In genomic region chr13:51585234-51585672, GRCh38 we compare ENCODE assay signal across 8 cellular contexts. TPM values are rescaled to one million over a fixed set of nuclear protein-coding genes. Genes with fewer than 3 reads are reported as not detected.
DNase-seq lines count a peak whose midpoint lies in the region; ATAC-seq and TF ChIP-seq lines count a peak whose summit lies in the region.

No MANE protein-coding gene starts in this region.

- H3K27ac Mint-ChIP-seq in activated T-helper 2 cell treated with anti-CD3 and anti-CD28 coated beads, Interferon-gamma antibody, Interleukin-2, Interleukin-4, amounts not matched to agents 10 μg/mL and 5 μg/mL and 100 μg/mL, durations not matched to agents 14 hours and 24 hours and 36 hours = peak overlapping the region; percentile 78
- peak overlapping the region; percentile 89 for H3K27ac Mint-ChIP-seq in stimulated activated memory B cell treated with anti-CD40 and anti-IgM and Interleukin-4, amounts not matched to agents 10 μg/mL and 1 μg/mL and 100 μg/mL, for 72 hours

- H2BK5ac ChIP-seq in IMR-90 (ENCODE audit: low read depth, low read length, poor library complexity, severe bottlenecking) = peak overlapping the region; percentile 77

- WGBS in IMR-90 (ENCODE audit: extremely low coverage in 2 of 2, insufficient read length in 1 of 2), 2 experiments = no CpG with 5 or more reads among the region's 8 CpGs

- H4K8ac ChIP-seq in IMR-90 (ENCODE audit: low read depth in 2 of 2, low read length in 2 of 2) = peak overlapping the region; percentile 0 to 25; a peak in 2 of 4 replicates

- TF ChIP-seq CTCF in BE2C (IDR thresholded peaks at IDR 0.05; ENCODE audit: low read depth, low read length) (no peak), IMR-90 (conservative IDR thresholded peaks at IDR 0.05; ENCODE audit: low read depth, low read length) (no peak), GM10266 (IDR thresholded peaks at IDR 0.05; ENCODE audit: control insufficient read depth, insufficient read depth, low read depth, missing control alignments) (no peak)

- TF ChIP-seq POLR2A in IMR-90 (IDR thresholded peaks at IDR 0.05; ENCODE audit: low read depth, low read length) = no peak

- H3K4me1 ChIP-seq in BE2C (peaks cover 8% of the 10 kb centered on the region), IMR-90 (ENCODE audit: control insufficient read depth, insufficient read depth, low read length) (peaks cover 8% of the 10 kb centered on the region), iPS-20b (ENCODE audit: insufficient read depth, low read length) (peaks cover 45% of the 10 kb centered on the region)

- no peak overlapping the region for H2BK15ac ChIP-seq in IMR-90 (ENCODE audit: low read depth, low read length)

- no peaks in the 10 kb centered on the region for H3K9me3 Mint-ChIP-seq in activated T-helper 2 cell treated with anti-CD3 and anti-CD28 coated beads, Interferon-gamma antibody, Interleukin-2, Interleukin-4, amounts not matched to agents 10 μg/mL and 5 μg/mL and 100 μg/mL, durations not matched to agents 14 hours and 24 hours and 36 hours
- no peaks in the 10 kb centered on the region for H3K9me3 Mint-ChIP-seq in stimulated activated memory B cell treated with anti-CD40 and anti-IgM and Interleukin-4, amounts not matched to agents 10 μg/mL and 1 μg/mL and 100 μg/mL, for 72 hours

- H3K4me3 Mint-ChIP-seq in activated T-helper 2 cell treated with anti-CD3 and anti-CD28 coated beads, Interferon-gamma antibody, Interleukin-2, Interleukin-4, amounts not matched to agents 10 μg/mL and 5 μg/mL and 100 μg/mL, durations not matched to agents 14 hours and 24 hours and 36 hours (ENCODE audit: low read depth) = peak overlapping the region; percentile 93
- peak overlapping the region; percentile 91 for H3K4me3 Mint-ChIP-seq in stimulated activated memory B cell treated with anti-CD40 and anti-IgM and Interleukin-4, amounts not matched to agents 10 μg/mL and 1 μg/mL and 100 μg/mL, for 72 hours

- peak overlapping the region; percentile 28 for H3K23ac ChIP-seq in IMR-90 (ENCODE audit: low read depth, low read length)

- no peak for TF ChIP-seq RAD21 in IMR-90 (IDR thresholded peaks at IDR 0.05; ENCODE audit: low read length)

- H4K5ac ChIP-seq in IMR-90 (ENCODE audit: low read depth, low read length) = peak overlapping the region; percentile 8; the same call in 1 of the 2 replicates

- peak overlapping the region; percentile 4 for H3K14ac ChIP-seq in IMR-90 (replicated peaks; ENCODE audit: low read depth, low read length)

- H2AFZ ChIP-seq in IMR-90 (replicated peaks; ENCODE audit: low read length, poor library complexity) = peak overlapping the region; percentile 99

- in situ Hi-C loops in IMR-90 (cut with MboI; ENCODE audit: low sequenced_read_pairs) = loop anchor here (10.0 kb wide), 1 partner anchor 140 kb away; no protein-coding TSS in a partner anchor

- H3K56ac ChIP-seq in IMR-90 (ENCODE audit: extremely low read depth, insufficient read depth, low read length) = peak overlapping the region; percentile 15

- CTCF ChIA-PET in IMR-90 (lab: Yijun Ruan, JAX) = interaction anchor here (0.7 to 1.2 kb wide), 3 partner anchors 106 to 212 kb away, joined by 3 read pairs; no protein-coding TSS in a partner anchor

- H2AK5ac ChIP-seq in IMR-90 (ENCODE audit: low read depth, low read length) = no peak overlapping the region

- peaks cover 3% of the 10 kb centered on the region for H3K9me1 ChIP-seq in IMR-90 (ENCODE audit: insufficient read depth, low read length)

- intact Hi-C loops in IMR-90 (cut with micrococcal nuclease) = loop anchor here (1.0 to 10.0 kb wide), 4 partner anchors 58 to 540 kb away; partner anchors contain the start of gene NEK5
- intact Hi-C loops in activated T-helper 2 cell treated with anti-CD3 and anti-CD28 coated beads, Interferon-gamma antibody, Interleukin-2, Interleukin-4, amounts not matched to agents 10 μg/mL and 5 μg/mL and 100 μg/mL, durations not matched to agents 14 hours and 24 hours and 36 hours (cut with micrococcal nuclease) = loop anchor here (1.0 to 2.0 kb wide), 4 partner anchors 60 to 866 kb away; partner anchors contain the start of gene VPS36

- H4K91ac ChIP-seq in IMR-90 (ENCODE audit: insufficient read depth, low read depth, low read length) = no peak overlapping the region; the same call in 1 of the 2 replicates

- BruUV-seq in IMR-90 (replicated peaks; lab: Mats Ljungman, UMichigan) = no TSS peak

- peaks cover 10 to 37% of the 10 kb centered on the region in 2 experiments for H3K79me1 ChIP-seq in IMR-90 (ENCODE audit: low read depth in 1 of 2, low read length in 2 of 2)

- H3K4ac ChIP-seq in IMR-90 (ENCODE audit: low read depth, low read length) = peak overlapping the region; percentile 1

- peak overlapping the region; percentile 4; the same call in 1 of the 2 replicates for H2BK120ac ChIP-seq in IMR-90 (ENCODE audit: low read depth, low read length)

- dilution Hi-C loops in IMR-90 (cut with HindIII; ENCODE audit: low sequenced_read_pairs, unreplicated experiment) = no loop called here

- H4K20me1 ChIP-seq in IMR-90 (ENCODE audit: insufficient read depth, low read length) = 0 out of 2 replicates have a peak, but pooled peaks cover 4% of the 10 kb centered on the region

- peak overlapping the region; percentile 96 for H3K4me3 ChIP-seq in BE2C (ENCODE audit: low read depth, low read length)
- peak overlapping the region; percentile 97 for H3K4me3 ChIP-seq in IMR-90 (ENCODE audit: insufficient read depth, low read depth, low read length)
- H3K4me3 ChIP-seq in iPS-20b (ENCODE audit: low read length) = peak overlapping the region; percentile 96

- H3K27me3 ChIP-seq in BE2C (no peaks in the 10 kb centered on the region), IMR-90 (ENCODE audit: control insufficient read depth, insufficient read depth, low read length) (no peaks in the 10 kb centered on the region), iPS-20b (ENCODE audit: insufficient read depth, low read length) (no peaks in the 10 kb centered on the region)

- H3K9me3 ChIP-seq in BE2C = no peaks in the 10 kb centered on the region
- H3K9me3 ChIP-seq in IMR-90 (ENCODE audit: control insufficient read depth, insufficient read depth, low read length) = no peaks in the 10 kb centered on the region
- H3K9me3 ChIP-seq in iPS-20b (ENCODE audit: insufficient read depth, low read depth, low read length) = no peaks in the 10 kb centered on the region

- no peaks in the 10 kb centered on the region for H3K27me3 Mint-ChIP-seq in activated T-helper 2 cell treated with anti-CD3 and anti-CD28 coated beads, Interferon-gamma antibody, Interleukin-2, Interleukin-4, amounts not matched to agents 10 μg/mL and 5 μg/mL and 100 μg/mL, durations not matched to agents 14 hours and 24 hours and 36 hours (ENCODE audit: low read depth)
- H3K27me3 Mint-ChIP-seq in stimulated activated memory B cell treated with anti-CD40 and anti-IgM and Interleukin-4, amounts not matched to agents 10 μg/mL and 1 μg/mL and 100 μg/mL, for 72 hours = no peaks in the 10 kb centered on the region

- H2AK9ac ChIP-seq in IMR-90 (replicated peaks; ENCODE audit: low read depth, low read length, poor library complexity) = peak overlapping the region; percentile 59

- H3K18ac ChIP-seq in IMR-90 (ENCODE audit: low read depth, low read length) = peak overlapping the region; percentile 62; the same call in 1 of the 2 replicates

- no peak for DNase-seq in BE2C
- peak; percentile 24 for DNase-seq in IMR-90
- no peak for DNase-seq in activated T-helper 2 cell treated with anti-CD3 and anti-CD28 coated beads, Interferon-gamma antibody, Interleukin-2, Interleukin-4, amounts not matched to agents 10 μg/mL and 5 μg/mL and 100 μg/mL, durations not matched to agents 14 hours and 24 hours and 36 hours (ENCODE audit: low spot score)
- no peak for DNase-seq in GM10266 (ENCODE audit: extremely low spot score)
- no peak for DNase-seq in HPDE6-E6E7 (ENCODE audit: extremely low spot score)
- no peak for DNase-seq in NCI-H1436 treated with DMSO at 0.1 percent for 48 hours (lab: John Stamatoyannopoulos, UW)

- peak overlapping the region; percentile 81 for H3K27ac ChIP-seq in IMR-90 (ENCODE audit: insufficient read depth, low read length)
- peak overlapping the region; percentile 66 for H3K27ac ChIP-seq in iPS-20b (ENCODE audit: low read length)

- H2BK20ac ChIP-seq in IMR-90 (ENCODE audit: low read depth, low read length) = no peak overlapping the region; the same call in 1 of the 2 replicates

- H3K4me2 ChIP-seq in IMR-90 (ENCODE audit: low read depth, low read length) = peak overlapping the region; percentile 81

- H3K36me3 ChIP-seq in BE2C (no peaks in the 10 kb centered on the region), IMR-90 (ENCODE audit: control insufficient read depth, insufficient read depth, low read length) (no peaks in the 10 kb centered on the region), iPS-20b (ENCODE audit: insufficient read depth, low read depth, low read length) (no peaks in the 10 kb centered on the region)

- H3K36me3 Mint-ChIP-seq in activated T-helper 2 cell treated with anti-CD3 and anti-CD28 coated beads, Interferon-gamma antibody, Interleukin-2, Interleukin-4, amounts not matched to agents 10 μg/mL and 5 μg/mL and 100 μg/mL, durations not matched to agents 14 hours and 24 hours and 36 hours (ENCODE audit: low read depth) = peaks cover 3% of the 10 kb centered on the region
- H3K36me3 Mint-ChIP-seq in stimulated activated memory B cell treated with anti-CD40 and anti-IgM and Interleukin-4, amounts not matched to agents 10 μg/mL and 1 μg/mL and 100 μg/mL, for 72 hours = no peaks in the 10 kb centered on the region

- no peak for ATAC-seq in IMR-90 (ENCODE audit: low read depth)
- ATAC-seq in stimulated activated memory B cell treated with anti-CD40 and anti-IgM and Interleukin-4, amounts not matched to agents 10 μg/mL and 1 μg/mL and 100 μg/mL, for 72 hours = no peak

- H3K4me1 Mint-ChIP-seq in activated T-helper 2 cell treated with anti-CD3 and anti-CD28 coated beads, Interferon-gamma antibody, Interleukin-2, Interleukin-4, amounts not matched to agents 10 μg/mL and 5 μg/mL and 100 μg/mL, durations not matched to agents 14 hours and 24 hours and 36 hours (ENCODE audit: low read depth) = peaks cover 36% of the 10 kb centered on the region
- H3K4me1 Mint-ChIP-seq in stimulated activated memory B cell treated with anti-CD40 and anti-IgM and Interleukin-4, amounts not matched to agents 10 μg/mL and 1 μg/mL and 100 μg/mL, for 72 hours = peaks cover 48% of the 10 kb centered on the region

- H3K9ac ChIP-seq in IMR-90 (ENCODE audit: low read depth, low read length) (peak overlapping the region; percentile 86), iPS-20b (ENCODE audit: low read depth, low read length) (peak overlapping the region; percentile 85)

- POLR2A ChIA-PET in IMR-90 (lab: Charles Lee; ENCODE audit: unreplicated experiment) = interaction anchor here (1.0 to 2.5 kb wide), 2 partner anchors 11 to 132 kb away, joined by 4 to 17 read pairs; partner anchors contain the start of gene INTS6

RNA-seq across cellular contexts. Expression of gene WDFY2, which starts 1.0 kb away (rescaled TPM):
- polyA plus RNA-seq in BE2C (2012; ENCODE audit: insufficient read depth, insufficient read length, low read depth) = 7.4 TPM
- total RNA-seq in IMR-90 (2012; rRNA removed) = 4.3 and 6.7 TPM in 2 replicates
- polyA plus RNA-seq in IMR-90 (2012; rRNA removed) = 4.3 and 5.4 TPM in 2 replicates
- 1.5 and 1.8 TPM in 2 replicates for polyA plus RNA-seq in IMR-90 (2012; cell fraction: cytosol; rRNA removed)
- 10.1 and 27.3 TPM in 2 replicates for polyA plus RNA-seq in IMR-90 (2012; cell fraction: nucleus; rRNA removed; ENCODE audit: low replicate concordance)
- 9.0 and 9.9 TPM in 2 replicates for total RNA-seq in activated T-helper 2 cell treated with anti-CD3 and anti-CD28 coated beads, Interferon-gamma antibody, Interleukin-2, Interleukin-4, amounts not matched to agents 10 μg/mL and 5 μg/mL and 100 μg/mL, durations not matched to agents 14 hours and 24 hours and 36 hours
